In the genomic region with DNA sequence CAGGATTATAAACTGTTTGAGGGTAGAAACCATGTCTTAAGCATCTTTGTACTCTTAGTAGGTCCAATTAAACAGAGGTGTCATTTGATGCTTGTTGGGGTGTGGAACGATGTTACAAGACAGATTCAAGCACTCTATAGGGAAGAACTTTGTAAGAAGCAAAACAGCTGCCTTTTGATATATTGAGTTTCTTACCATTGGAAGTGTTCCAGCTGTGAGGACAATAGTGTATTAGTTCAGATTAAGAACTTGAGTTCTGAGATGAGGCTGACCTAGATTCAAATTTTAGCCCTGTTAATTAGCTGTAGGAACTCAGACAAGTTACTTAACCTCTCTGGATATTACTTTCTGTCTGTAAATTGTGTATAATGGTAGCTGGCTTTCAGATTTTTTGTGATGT, we compare ENCODE assay signal across 13 cellular contexts.
"Had no signal": no experiment of that assay in that cellular context is flagged by ENCODE, and none has a peak within 500 bp of the region (broad histone marks: within the 10 kb centered on the region; RNA-seq: fewer than 3 reads in every experiment).

No MANE protein-coding gene starts in this region.

- DNase-seq: dorsolateral prefrontal cortex; effector CD8-positive, alpha-beta T cell; glutamatergic neuron; islet precursor cell; mammary epithelial cell; mucosa of descending colon; natural killer cell; nucleus accumbens; ovary; right cardiac atrium; stimulated activated CD4-positive, alpha-beta T cell treated with anti-CD3 and anti-CD28 coated beads, Interleukin-2, amount 100 ng/mL, for 48 hours; stimulated activated naive CD4-positive, alpha-beta T cell treated with Interleukin-2 at 50 U/mL for 16 hours; trophoblast cell had no signal
